ENCODE assay signal across 20 cellular contexts in the genomic region with DNA sequence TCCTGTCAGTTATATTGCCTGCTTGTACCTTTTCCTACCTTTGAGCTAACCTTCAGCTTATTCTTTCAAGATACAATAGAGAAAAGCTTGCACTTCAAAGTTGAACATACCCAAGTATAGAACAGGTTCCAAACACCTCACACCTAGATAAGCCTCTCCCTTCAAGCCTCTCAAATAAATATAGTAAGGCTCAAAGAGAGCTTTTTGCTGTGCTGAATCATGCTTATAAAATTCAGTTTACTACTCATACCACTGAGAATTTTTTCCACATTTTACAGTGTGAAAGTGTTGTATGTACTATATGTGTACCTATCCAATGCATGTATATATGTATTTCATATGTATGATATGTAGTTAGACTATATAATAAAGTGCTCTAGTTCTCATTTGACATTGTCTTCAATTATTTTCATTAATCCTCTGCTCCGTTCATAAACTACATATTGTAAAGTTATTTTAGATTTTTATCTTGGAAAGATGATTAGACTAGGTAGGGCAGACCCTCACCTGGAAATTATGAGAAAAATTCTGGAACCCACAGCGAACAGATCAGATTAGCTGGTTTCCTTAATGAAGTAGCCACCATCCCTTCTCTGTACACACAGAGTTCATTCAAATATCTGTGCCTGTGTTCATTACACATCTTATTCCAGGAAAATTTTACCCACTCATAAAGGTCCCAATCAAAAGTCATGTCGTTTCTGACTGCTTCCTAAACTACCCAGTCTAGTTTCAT.
"Had no signal": no experiment of that assay in that cellular context is flagged by ENCODE, and none has a peak within 500 bp of the region (broad histone marks: within the 10 kb centered on the region; RNA-seq: fewer than 3 reads in every experiment).

No MANE protein-coding gene starts in this region.

- H3K4me3 Mint-ChIP-seq: memory B cell; natural killer cell treated with Interleukin-12 subunit alpha and Interleukin-12 subunit beta and Interleukin-15 and Interleukin-18, amount 100 ng/mL, for 72 hours; neural progenitor cell had no signal

- H3K9ac ChIP-seq: neural progenitor cell had no signal

- H3K9me3 ChIP-seq: esophagus squamous epithelium, gastroesophageal sphincter, lower lobe of right lung, ovary, upper lobe of right lung, vagina had no signal

- H2AFZ ChIP-seq: neural progenitor cell had no signal

- ATAC-seq: gastroesophageal sphincter; lower lobe of right lung; natural killer cell treated with Interleukin-12 subunit alpha and Interleukin-12 subunit beta and Interleukin-15 and Interleukin-18, amount 100 ng/mL, for 72 hours; upper lobe of right lung had no signal

- H3K27ac Mint-ChIP-seq: memory B cell; natural killer cell treated with Interleukin-12 subunit alpha and Interleukin-12 subunit beta and Interleukin-15 and Interleukin-18, amount 100 ng/mL, for 72 hours; neural progenitor cell had no signal

- H3K4me1 ChIP-seq: esophagus squamous epithelium, gastroesophageal sphincter, left ventricle myocardium inferior, lower lobe of right lung, neural progenitor cell, right atrium auricular region, sigmoid colon, upper lobe of right lung, vagina had no signal

- H3K27ac ChIP-seq: esophagus squamous epithelium, gastroesophageal sphincter, left ventricle myocardium inferior, lower lobe of right lung, neural progenitor cell, ovary, right atrium auricular region, sigmoid colon, skin epidermis, upper lobe of right lung, vagina had no signal

- H3K27me3 Mint-ChIP-seq: natural killer cell treated with Interleukin-12 subunit alpha and Interleukin-12 subunit beta and Interleukin-15 and Interleukin-18, amount 100 ng/mL, for 72 hours had no signal

- H3K4me1 Mint-ChIP-seq: memory B cell, neural progenitor cell had no signal

- H3K27me3 ChIP-seq: esophagus squamous epithelium, gastroesophageal sphincter, neural progenitor cell, ovary, right atrium auricular region, sigmoid colon, upper lobe of right lung, vagina had no signal

- H3K4me2 ChIP-seq: neural progenitor cell had no signal

- DNase-seq: effector memory CD4-positive, alpha-beta T cell; esophagus squamous epithelium; glutamatergic neuron; left ventricle myocardium inferior; lower lobe of right lung; midbrain; nucleus accumbens; ovary; sigmoid colon; stimulated activated CD4-positive, alpha-beta T cell treated with anti-CD3 and anti-CD28 coated beads, Interleukin-12 subunit alpha, Interleukin-12 subunit beta, amount 100 ng/mL, for 4 hours; stimulated activated naive CD4-positive, alpha-beta T cell treated with Interleukin-2 at 50 U/mL for 16 hours; upper lobe of right lung had no signal

- FAIRE-seq: keratinocyte had no signal

- H3K36me3 ChIP-seq: esophagus squamous epithelium, gastroesophageal sphincter, left ventricle myocardium inferior, lower lobe of right lung, neural progenitor cell, ovary, right atrium auricular region, sigmoid colon, upper lobe of right lung, vagina had no signal

- H3K9me3 Mint-ChIP-seq: natural killer cell treated with Interleukin-12 subunit alpha and Interleukin-12 subunit beta and Interleukin-15 and Interleukin-18, amount 100 ng/mL, for 72 hours had no signal

- H3K4me3 ChIP-seq: esophagus squamous epithelium, gastroesophageal sphincter, left ventricle myocardium inferior, lower lobe of right lung, neural progenitor cell, ovary, right atrium auricular region, sigmoid colon, skin epidermis, upper lobe of right lung, vagina had no signal

- H3K36me3 Mint-ChIP-seq: memory B cell, neural progenitor cell had no signal
